Comparison of ENCODE assay signal across 33 cellular contexts in the genomic region with DNA sequence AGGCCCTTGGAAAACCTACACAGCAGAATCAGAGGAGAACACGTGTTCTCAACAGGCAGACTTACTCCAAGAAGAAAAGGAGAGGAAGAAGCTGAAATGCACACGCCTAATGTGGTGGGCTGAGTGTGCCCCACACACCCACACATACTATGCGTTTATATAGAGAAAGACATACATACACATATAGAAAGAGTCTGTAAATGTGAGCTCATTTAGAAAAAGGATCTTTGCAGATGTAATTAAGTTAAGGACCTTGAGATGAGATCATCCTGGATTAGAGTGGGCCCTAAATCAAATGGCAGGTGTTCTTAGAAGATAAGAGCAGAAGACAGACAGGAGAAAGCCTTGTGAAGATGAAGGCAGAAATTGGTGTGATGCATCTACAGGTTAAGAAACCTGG.
"Had no signal": no experiment of that assay in that cellular context is flagged by ENCODE, and none has a peak within 500 bp of the region (broad histone marks: within the 10 kb centered on the region; RNA-seq: fewer than 3 reads in every experiment).

No MANE protein-coding gene starts in this region.

- H2AFZ ChIP-seq: PC-9 had no signal

- H3K9me3 ChIP-seq: body of pancreas, breast epithelium had no signal

- FAIRE-seq: astrocyte, RCC 7860 had no signal

- H3K27me3 ChIP-seq: body of pancreas, breast epithelium had no signal

- H3K36me3 ChIP-seq: breast epithelium had no signal

- H3K4me2 ChIP-seq: PC-9 had no signal

- H3K4me1 ChIP-seq: body of pancreas, breast epithelium had no signal

- H3K4me3 ChIP-seq: body of pancreas, breast epithelium, PC-9 had no signal

- H3K27ac ChIP-seq: body of pancreas, breast epithelium, PC-9, RWPE1, VCaP had no signal

- DNase-seq: activated CD4-positive, alpha-beta memory T cell treated with anti-CD3 and anti-CD28 coated beads, Interleukin-2, amount 10 ng/mL, durations not matched to agents 7 days and 5 days; activated CD4-positive, alpha-beta T cell treated with anti-CD3 and anti-CD28 coated beads for 1 hour; activated CD4-positive, alpha-beta T cell treated with anti-CD3 and anti-CD28 coated beads for 48 hours; activated CD4-positive, CD25-positive, alpha-beta regulatory T cell; activated CD8-positive, alpha-beta memory T cell treated with anti-CD3 and anti-CD28 coated beads for 24 hours; activated CD8-positive, alpha-beta memory T cell treated with anti-CD3 and anti-CD28 coated beads, Interleukin-2, amount 10 ng/mL, durations not matched to agents 7 days and 5 days; activated CD8-positive, alpha-beta memory T cell treated with anti-CD3 and anti-CD28 coated beads, Interleukin-2, amount 50 U/mL, for 48 hours; activated effector memory CD4-positive, alpha-beta T cell treated with Interleukin-2 at 50 U/mL for 16 hours; activated naive CD4-positive, alpha-beta T cell treated with anti-CD3 and anti-CD28 coated beads, Interleukin-2, amount 10 ng/mL, durations not matched to agents 7 days and 5 days; activated naive CD8-positive, alpha-beta T cell treated with anti-CD3 and anti-CD28 coated beads, Interleukin-2, amount 10 ng/mL, durations not matched to agents 7 days and 5 days; activated T-cell treated with anti-CD3 and anti-CD28 coated beads, Interleukin-2, amount 50 U/mL, for 48 hours; body of pancreas; Karpas-422; KBM-7; NCI-H1105; NCI-H1417 treated with DMSO at 0.1 percent for 48 hours; NCI-H187 treated with DMSO at 0.1 percent for 48 hours; NCI-H2081; NCI-H510A; NCI-H69; NK-92 treated with Interleukin-12 subunit alpha and Interleukin-12 subunit beta, amount 100 ng/mL, for 24 hours; PC-9; SIG-M5; SW 1271; T-helper 1 cell; T-helper 2 cell; T-helper 9 cell had no signal

- ATAC-seq: activated CD8-positive, alpha-beta memory T cell treated with anti-CD3 and anti-CD28 coated beads, Interleukin-2, amount 10 ng/mL, durations not matched to agents 7 days and 5 days; body of pancreas; Right ventricle myocardium inferior had no signal
